ENCODE assay signal across 8 cellular contexts in the genomic region with DNA sequence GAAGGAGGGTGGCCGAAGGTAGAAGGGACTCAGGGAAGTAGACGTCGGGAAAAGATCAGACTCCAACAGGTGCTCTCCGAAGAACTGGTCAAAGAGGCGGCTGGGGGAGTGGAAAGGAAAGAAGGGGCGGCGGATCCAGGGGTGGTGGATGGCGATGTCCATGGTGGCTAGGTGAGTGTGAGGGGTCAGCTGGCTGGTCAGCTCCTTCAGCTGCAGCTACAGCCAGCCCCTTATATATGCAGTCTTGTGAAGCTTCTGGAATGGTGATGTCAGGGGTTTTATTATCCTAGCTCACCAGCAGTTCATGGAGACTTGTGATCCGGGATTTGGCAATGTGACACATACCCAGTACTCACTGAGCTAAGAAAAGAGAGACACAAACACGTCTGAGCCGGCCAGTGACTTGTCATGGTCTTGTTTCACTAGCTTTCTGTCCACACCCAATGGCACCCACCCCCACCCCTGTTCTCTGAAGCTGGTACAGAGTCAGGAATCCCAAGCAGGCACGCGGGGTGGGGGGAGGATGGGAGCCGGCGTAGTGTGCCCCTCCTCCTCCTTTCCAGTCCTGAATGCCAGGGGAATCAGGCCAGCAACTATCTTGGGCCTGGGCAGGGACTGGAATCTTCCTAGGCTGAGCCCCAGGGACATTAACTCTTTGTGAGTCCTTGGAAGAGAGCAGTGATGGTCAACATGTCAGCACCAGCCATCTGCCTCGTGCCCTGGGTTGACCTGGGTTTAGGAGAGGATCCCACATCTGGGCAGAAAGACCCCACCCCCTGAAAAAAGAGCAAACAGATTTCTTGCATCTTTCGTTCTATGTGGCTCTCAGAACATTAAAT. TPM values are rescaled to one million over a fixed set of nuclear protein-coding genes. Genes with fewer than 3 reads are reported as not detected.
DNase-seq lines count a peak whose midpoint lies in the region; ATAC-seq, FAIRE-seq and TF ChIP-seq lines count a peak whose summit lies in the region.

A gene with protein sequence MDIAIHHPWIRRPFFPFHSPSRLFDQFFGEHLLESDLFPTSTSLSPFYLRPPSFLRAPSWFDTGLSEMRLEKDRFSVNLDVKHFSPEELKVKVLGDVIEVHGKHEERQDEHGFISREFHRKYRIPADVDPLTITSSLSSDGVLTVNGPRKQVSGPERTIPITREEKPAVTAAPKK (minus strand): TSS at position 208 of the 839 bp plus-strand sequence. CDS start 46 bp downstream, at position 162.

- POLR2A ChIA-PET in naive thymus-derived CD4-positive, alpha-beta T cell (lab: Charles Lee): no interaction called here

- H3K4me3 Mint-ChIP-seq in chondrocyte (ENCODE audit: unreplicated experiment): peak within 1 kb of the TSS; percentile 98
- no peak within 1 kb of the TSS for H3K4me3 Mint-ChIP-seq in naive thymus-derived CD4-positive, alpha-beta T cell

- DNase-seq in HPDE6-E6E7 (ENCODE audit: extremely low spot score) (peak; percentile 54), chondrocyte (ENCODE audit: low spot score) (no peak), kidney epithelial cell (ENCODE audit: low read depth) (peak; percentile 99), stomach (peak; percentile 39), GM12891 (ENCODE audit: insufficient read length, low spot score) (no peak), Kasumi-1 (lab: John Stamatoyannopoulos, UW) (no peak), NCI-H2196 (lab: John Stamatoyannopoulos, UW; ENCODE audit: unreplicated experiment) (no peak)
- no peak for DNase-seq in naive thymus-derived CD4-positive, alpha-beta T cell

- FAIRE-seq in GM12891 (lab: Jason Lieb, UNC): no peak

- H3K36me3 ChIP-seq in kidney epithelial cell (ENCODE audit: control insufficient read depth, insufficient read depth, low read length) (no peaks in the 10 kb centered on the region), stomach (peaks cover 0 to 13% (median 0%) of the 10 kb centered on the region in 4 donors)
- no peaks in the 10 kb centered on the region for H3K36me3 ChIP-seq in naive thymus-derived CD4-positive, alpha-beta T cell (ENCODE audit: control insufficient read depth in 2 of 3, insufficient read depth in 3 of 3, low read length in 3 of 3)

- CTCF ChIA-PET in naive thymus-derived CD4-positive, alpha-beta T cell (lab: Charles Lee): interaction anchor here (0.5 to 0.6 kb wide), 2 partner anchors 15 to 43 kb away, joined by 3 to 7 read pairs; no protein-coding TSS in a partner anchor

- H3K27ac ChIP-seq in stomach: peak within 1 kb of the TSS; percentile 31 to 94 (median 85)
- no peak within 1 kb of the TSS for H3K27ac ChIP-seq in naive thymus-derived CD4-positive, alpha-beta T cell (ENCODE audit: low read depth, low read length)

- intact Hi-C loops in stomach (cut with DNase I; ENCODE audit: low total_unique reads): no loop called here
- intact Hi-C loops in naive thymus-derived CD4-positive, alpha-beta T cell (cut with micrococcal nuclease): no loop called here

- H3K4me3 ChIP-seq in kidney epithelial cell (ENCODE audit: low read depth, low read length) (no peak within 1 kb of the TSS), stomach (peak within 1 kb of the TSS; percentile 46 to 57 (median 51))
- H3K4me3 ChIP-seq in naive thymus-derived CD4-positive, alpha-beta T cell (ENCODE audit: low read length): no peak within 1 kb of the TSS

- no peak for ATAC-seq in naive thymus-derived CD4-positive, alpha-beta T cell

- H3K36me3 Mint-ChIP-seq in chondrocyte (ENCODE audit: low read depth): peaks cover 22% of the 10 kb centered on the region
- H3K36me3 Mint-ChIP-seq in naive thymus-derived CD4-positive, alpha-beta T cell: no peaks in the 10 kb centered on the region

- H3K4me1 ChIP-seq in stomach: peaks cover 0 to 38% (median 13%) of the 10 kb centered on the region in 4 donors
- no peaks in the 10 kb centered on the region for H3K4me1 ChIP-seq in naive thymus-derived CD4-positive, alpha-beta T cell (ENCODE audit: control insufficient read depth in 2 of 2, insufficient read depth in 2 of 2, low read length in 2 of 2)

- WGBS in stomach, 5 donors: 35 to 52% (median 49%) methylated on average over 15 to 17 of the region's 17 CpGs

- peak within 1 kb of the TSS; percentile 100 for H3K27ac Mint-ChIP-seq in chondrocyte (ENCODE audit: unreplicated experiment)
- peak within 1 kb of the TSS in 1 of 9 donors; percentile 12 for H3K27ac Mint-ChIP-seq in naive thymus-derived CD4-positive, alpha-beta T cell

- no peaks in the 10 kb centered on the region for H3K27me3 Mint-ChIP-seq in chondrocyte (ENCODE audit: low read depth)
- peaks cover 45 to 74% (median 49%) of the 10 kb centered on the region in 5 donors for H3K27me3 Mint-ChIP-seq in naive thymus-derived CD4-positive, alpha-beta T cell

- H3K27me3 ChIP-seq in kidney epithelial cell (ENCODE audit: control insufficient read depth, insufficient read depth, low read length) (no peaks in the 10 kb centered on the region), stomach (peaks cover 0 to 19% (median 10%) of the 10 kb centered on the region in 3 donors)
- peaks cover 0 to 3% of the 10 kb centered on the region in 2 donors for H3K27me3 ChIP-seq in naive thymus-derived CD4-positive, alpha-beta T cell (ENCODE audit: control insufficient read depth in 2 of 2, insufficient read depth in 2 of 2, low read length in 2 of 2)

- H3K9me3 Mint-ChIP-seq in chondrocyte (ENCODE audit: low read depth): no peaks in the 10 kb centered on the region
- H3K9me3 Mint-ChIP-seq in naive thymus-derived CD4-positive, alpha-beta T cell: peaks cover 0 to 1% (median 0%) of the 10 kb centered on the region in 11 donors

- no peak for TF ChIP-seq CTCF in chondrocyte (IDR thresholded peaks at IDR 0.05)
- TF ChIP-seq CTCF in kidney epithelial cell (IDR thresholded peaks at IDR 0.05; ENCODE audit: insufficient read depth, low read length, poor library complexity, severe bottlenecking): no peak
- no peak for TF ChIP-seq CTCF in stomach (IDR thresholded peaks at IDR 0.05)

- H3K9me3 ChIP-seq in stomach: no peaks in the 10 kb centered on the region
- H3K9me3 ChIP-seq in naive thymus-derived CD4-positive, alpha-beta T cell (ENCODE audit: control insufficient read depth in 2 of 3, low read length in 3 of 3): no peaks in the 10 kb centered on the region

- peaks cover 88% of the 10 kb centered on the region for H3K4me1 Mint-ChIP-seq in chondrocyte (ENCODE audit: low read depth)
- no peaks in the 10 kb centered on the region for H3K4me1 Mint-ChIP-seq in naive thymus-derived CD4-positive, alpha-beta T cell

- TF ChIP-seq POLR2A in stomach (IDR thresholded peaks at IDR 0.05) (peak in 1 of 4 donors; percentile 58), GM12891 (IDR thresholded peaks at IDR 0.05; ENCODE audit: low read depth, low read length) (no peak)

- TF ChIP-seq EP300 in stomach (IDR thresholded peaks at IDR 0.05): no peak

TF ChIP-seq in GM12891, 5 proteins besides CTCF, POLR2A, EP300 and RAD21:
- TF ChIP-seq POU2F2 (IDR thresholded peaks at IDR 0.05; ENCODE audit: low read depth, low read length): no peak
- TF ChIP-seq SPI1 (IDR thresholded peaks at IDR 0.05; ENCODE audit: low read depth, low read length): no peak
- TF ChIP-seq PAX5 (IDR thresholded peaks at IDR 0.05; ENCODE audit: insufficient read depth, low read length, severe bottlenecking): no peak
- no peak for TF ChIP-seq TAF1 (IDR thresholded peaks at IDR 0.05; ENCODE audit: low read depth, low read length)
- no peak for TF ChIP-seq POLR2AphosphoS5 (IDR thresholded peaks at IDR 0.05; ENCODE audit: low read depth, low read length)

RNA-seq across cellular contexts. Expression of the gene that starts here (rescaled TPM):
- total RNA-seq in chondrocyte: 770 to 1,975 TPM (median 1,937 TPM) in 3 replicates
- 23.9 and 43.5 TPM in 2 replicates for total RNA-seq in kidney epithelial cell
- 100 to 1,000 TPM in 2 of 5 donors, 10 to 100 TPM in 3; 28.4 to 207 (median 47.3) TPM for total RNA-seq in stomach
- 100 to 1,000 TPM in 1 of 3 donors, 10 to 100 TPM in 2; 75.6 to 122 (median 85.7) TPM for polyA plus RNA-seq in stomach
- polyA plus RNA-seq in GM12891 (2012; ENCODE audit: low read depth, missing spikeins): not detected
- total RNA-seq in naive thymus-derived CD4-positive, alpha-beta T cell: not detected
- not detected for polyA plus RNA-seq in naive thymus-derived CD4-positive, alpha-beta T cell

Comparison
In these comparisons a context has a peak if more than half of its experiments do, and no peak if none do; other contexts are left out.
1. RNA of the gene that starts here (total RNA-seq): 770 to 1,975 TPM in chondrocyte, 28.4 to 207 TPM in stomach and 23.9 to 43.5 TPM in kidney epithelial cell; not detected in naive thymus-derived CD4-positive, alpha-beta T cell; every median in the first group is over 10 times any median in the second.
2. RNA of the gene that starts here (polyA plus RNA-seq): 75.6 to 122 TPM in stomach; not detected in naive thymus-derived CD4-positive, alpha-beta T cell; every median in the first group is over 10 times any median in the second.
3. DNase-seq: peak in HPDE6-E6E7 (single experiment), kidney epithelial cell (single experiment) and stomach (single experiment); none in chondrocyte (single experiment), GM12891 (single experiment), Kasumi-1 (0 of 2), NCI-H2196 (single experiment) and naive thymus-derived CD4-positive, alpha-beta T cell (0 of 9).
4. H3K4me3 ChIP-seq: peak in stomach (4 of 4); none in kidney epithelial cell (single experiment) and naive thymus-derived CD4-positive, alpha-beta T cell (single experiment).